8 cellular contexts compared by ENCODE assay signal in genomic region chrX:24027086-24027485, GRCh38. TPM values are rescaled to one million over a fixed set of nuclear protein-coding genes. Genes with fewer than 3 reads are reported as not detected.
A peak's percentile ranks its signal among the peaks of the same experiment; 100 is the strongest.
DNase-seq lines count a peak whose midpoint lies in the region; ATAC-seq, FAIRE-seq and TF ChIP-seq lines count a peak whose summit lies in the region.

TSS of gene KLHL15 (minus strand) at chrX:24027186. CDS start at chrX:24006693, 20,493 bp downstream.

- CTCF ChIA-PET in SK-N-SH (lab: Yijun Ruan, JAX) = interaction anchor here (3.7 kb wide), 1 partner anchor 28 kb away, joined by 18 read pairs; the partner anchor contains the start of gene EIF2S3

- WGBS in SK-N-SH (ENCODE audit: low lambda C conversion rate) = 47% methylated on average over 7 of the region's 7 CpGs

- H3K4me2 ChIP-seq in SK-N-SH (peak within 1 kb of the TSS; percentile 73), keratinocyte (ENCODE audit: control insufficient read depth, extremely low read depth, insufficient read depth, low read depth, low read length) (peak within 1 kb of the TSS; percentile 82)

- DNase-seq in SK-N-SH = no peak
- DNase-seq in activated naive CD8-positive, alpha-beta T cell treated with anti-CD3 and anti-CD28 coated beads, Interleukin-2, amount 10 ng/mL, durations not matched to agents 7 days and 5 days = no peak
- DNase-seq in keratinocyte (ENCODE audit: low read depth, low spot score) = no peak
- DNase-seq in substantia nigra (lab: John Stamatoyannopoulos, UW) = no peak
- no peak for DNase-seq in KBM-7
- no peak for DNase-seq in activated CD8-positive, alpha-beta memory T cell treated with anti-CD3 and anti-CD28 coated beads, Interleukin-2, amount 50 U/mL, for 4 hours

- peak within 1 kb of the TSS; percentile 74 for H3K4me3 Mint-ChIP-seq in activated naive CD8-positive, alpha-beta T cell treated with anti-CD3 and anti-CD28 coated beads, Interleukin-2, amount 10 ng/mL, durations not matched to agents 7 days and 5 days

- ATAC-seq in SK-N-SH treated with all-trans-retinoic acid at 6 μM for 48 hours (no peak), GM18873 (IDR thresholded peaks at IDR 0.05; ENCODE audit: low FRiP score, unreplicated experiment) (no peak)
- no peak for ATAC-seq in activated naive CD8-positive, alpha-beta T cell treated with anti-CD3 and anti-CD28 coated beads, Interleukin-2, amount 10 ng/mL, durations not matched to agents 7 days and 5 days (ENCODE audit: low read depth)

- H3K79me2 ChIP-seq in SK-N-SH (ENCODE audit: insufficient read depth) (peaks cover 28% of the 10 kb centered on the region), keratinocyte (ENCODE audit: control insufficient read depth, insufficient read depth, low read length) (peaks cover 16% of the 10 kb centered on the region)

- H2AFZ ChIP-seq in SK-N-SH (ENCODE audit: low read depth) (peak within 1 kb of the TSS; percentile 7; the same call in 1 of the 2 replicates), keratinocyte (ENCODE audit: control insufficient read depth, low read length) (peak within 1 kb of the TSS; percentile 81)

- peaks cover 10% of the 10 kb centered on the region for H3F3A ChIP-seq in SK-N-SH (replicated peaks; ENCODE audit: insufficient read depth)

- in situ Hi-C loops in KBM-7 (cut with MboI; ENCODE audit: low pct_unique_long_range_greater_than_20kb, low sequenced_read_pairs) = no loop called here

- H3K9me3 ChIP-seq in SK-N-SH (no peaks in the 10 kb centered on the region), keratinocyte (ENCODE audit: control insufficient read depth, low read depth, low read length) (no peaks in the 10 kb centered on the region)

- H3K27me3 ChIP-seq in SK-N-SH (ENCODE audit: insufficient read depth) (no peaks in the 10 kb centered on the region), keratinocyte (ENCODE audit: control insufficient read depth, extremely low read depth, insufficient read depth, low read length) (no peaks in the 10 kb centered on the region)

- no peaks in the 10 kb centered on the region for H3K9me1 ChIP-seq in keratinocyte (ENCODE audit: control insufficient read depth, extremely low read depth, insufficient read depth, low read length)

- no peak for TF ChIP-seq EP300 in SK-N-SH (IDR thresholded peaks at IDR 0.05; ENCODE audit: borderline replicate concordance in 1 of 2, low read depth in 1 of 2, low read length in 1 of 2)

- H3K27ac Mint-ChIP-seq in activated naive CD8-positive, alpha-beta T cell treated with anti-CD3 and anti-CD28 coated beads, Interleukin-2, amount 10 ng/mL, durations not matched to agents 7 days and 5 days = peak within 1 kb of the TSS; percentile 84

- POLR2A ChIA-PET in SK-N-SH (lab: Yijun Ruan, JAX) = interaction anchor here (2.3 kb wide), 1 partner anchor 27 kb away, joined by 25 read pairs; the partner anchor contains the start of gene EIF2S3
- POLR2A ChIA-PET in activated naive CD8-positive, alpha-beta T cell treated with anti-CD3 and anti-CD28 coated beads, Interleukin-2, amount 10 ng/mL, durations not matched to agents 7 days and 5 days (lab: Charles Lee) = interaction anchor here (0.6 to 2.3 kb wide), 3 partner anchors 9 to 244 kb away, joined by 3 to 15 read pairs (median 5); partner anchors contain the start of gene SAT1

- peaks cover 1% of the 10 kb centered on the region for H3K4me1 Mint-ChIP-seq in activated naive CD8-positive, alpha-beta T cell treated with anti-CD3 and anti-CD28 coated beads, Interleukin-2, amount 10 ng/mL, durations not matched to agents 7 days and 5 days

- no peak for TF ChIP-seq RAD21 in SK-N-SH (IDR thresholded peaks at IDR 0.05; ENCODE audit: low read length)

- H3K36me3 Mint-ChIP-seq in activated naive CD8-positive, alpha-beta T cell treated with anti-CD3 and anti-CD28 coated beads, Interleukin-2, amount 10 ng/mL, durations not matched to agents 7 days and 5 days = peaks cover 3% of the 10 kb centered on the region

- no peaks in the 10 kb centered on the region for H3K9me2 ChIP-seq in SK-N-SH

- H3K27ac ChIP-seq in SK-N-SH (ENCODE audit: low read depth in 2 of 2, low read length in 1 of 2) (peak within 1 kb of the TSS; percentile 91 to 94), keratinocyte (ENCODE audit: control insufficient read depth, insufficient read depth, low read length) (peak within 1 kb of the TSS; percentile 87), substantia nigra (ENCODE audit: low read depth, low read length, poor library complexity, severe bottlenecking) (peak within 1 kb of the TSS; percentile 84)

- H3K9me3 Mint-ChIP-seq in activated naive CD8-positive, alpha-beta T cell treated with anti-CD3 and anti-CD28 coated beads, Interleukin-2, amount 10 ng/mL, durations not matched to agents 7 days and 5 days = no peaks in the 10 kb centered on the region

- H3K4me1 ChIP-seq in SK-N-SH (ENCODE audit: control insufficient read depth in 1 of 2, insufficient read depth in 2 of 2, low read depth in 1 of 2, low read length in 1 of 2) = no peaks in the 10 kb centered on the region
- no peaks in the 10 kb centered on the region for H3K4me1 ChIP-seq in keratinocyte (ENCODE audit: control insufficient read depth, extremely low read depth, insufficient read depth, low read length)

- H4K20me1 ChIP-seq in SK-N-SH (ENCODE audit: insufficient read depth) = no peaks in the 10 kb centered on the region
- H4K20me1 ChIP-seq in keratinocyte (ENCODE audit: control insufficient read depth, extremely low read depth, insufficient read depth, low read length) = no peaks in the 10 kb centered on the region

- H3K9ac ChIP-seq in SK-N-SH (peak within 1 kb of the TSS; percentile 93), keratinocyte (ENCODE audit: control insufficient read depth, extremely low read depth, insufficient read depth, low read length) (peak within 1 kb of the TSS; percentile 92)

- no peak for FAIRE-seq in keratinocyte (lab: Jason Lieb, UNC)

- no peaks in the 10 kb centered on the region for H3K36me3 ChIP-seq in SK-N-SH (replicated peaks in 1 of 2; ENCODE audit: control insufficient read depth in 1 of 2, insufficient read depth in 2 of 2, low read length in 1 of 2)
- H3K36me3 ChIP-seq in keratinocyte (ENCODE audit: control insufficient read depth in 2 of 2, extremely low read depth in 1 of 2, insufficient read depth in 2 of 2, low read length in 2 of 2) = no peaks in the 10 kb centered on the region

- TF ChIP-seq CTCF in SK-N-SH (IDR thresholded peaks at IDR 0.05) (no peak), keratinocyte (optimal IDR thresholded peaks at IDR 0.05 in 1 of 3, IDR thresholded peaks at IDR 0.05 in 1 of 3, conservative IDR thresholded peaks at IDR 0.05 in 1 of 3; ENCODE audit: extremely low read depth in 1 of 3, insufficient read depth in 2 of 3, low read length in 3 of 3) (no peak)

- peak within 1 kb of the TSS; percentile 58 to 67 for H3K4me3 ChIP-seq in SK-N-SH (ENCODE audit: low read depth in 2 of 2, low read length in 1 of 2)
- H3K4me3 ChIP-seq in keratinocyte (ENCODE audit: control insufficient read depth in 2 of 3, extremely low read depth in 1 of 3, insufficient read depth in 2 of 3, low read depth in 1 of 3, low read length in 3 of 3) = peak within 1 kb of the TSS; percentile 70 to 79 (median 72)

- H3K27me3 Mint-ChIP-seq in activated naive CD8-positive, alpha-beta T cell treated with anti-CD3 and anti-CD28 coated beads, Interleukin-2, amount 10 ng/mL, durations not matched to agents 7 days and 5 days = no peaks in the 10 kb centered on the region

- dilution Hi-C loops in keratinocyte (cut with MboI; ENCODE audit: extremely low pct_ligation_motif_present, low sequenced_read_pairs) = no loop called here

TF ChIP-seq in SK-N-SH, 30 proteins besides CTCF, POLR2A, EP300 and RAD21:
- TF ChIP-seq RXRA (IDR thresholded peaks at IDR 0.05; ENCODE audit: borderline replicate concordance, low read depth) = no peak

TF ChIP-seq in SK-N-SH treated with all-trans-retinoic acid at 6 μM for 48 hours, 23 proteins besides CTCF, POLR2A, EP300 and RAD21 (continues in another document):
- TF ChIP-seq ZC3H10 (CRISPR knock-in tag; IDR thresholded peaks at IDR 0.05) (no peak), CREB5 (CRISPR knock-in tag; IDR thresholded peaks at IDR 0.05; ENCODE audit: low read depth) (no peak)

RNA-seq across cellular contexts. Expression of gene KLHL15, which starts in this region (rescaled TPM):
- polyA plus RNA-seq in SK-N-SH (2012; rRNA removed) (2.4 and 3.8 TPM in 2 replicates), keratinocyte (1.9 to 3.4 TPM (median 2.2 TPM) in 3 replicates)
- 2.6 and 4.1 TPM in 2 replicates for polyA plus RNA-seq in SK-N-SH (2012; cell fraction: cytosol; rRNA removed)
- 2.1 and 7.3 TPM in 2 replicates for polyA plus RNA-seq in SK-N-SH (2012; cell fraction: nucleus; rRNA removed)
- total RNA-seq in activated naive CD8-positive, alpha-beta T cell treated with anti-CD3 and anti-CD28 coated beads, Interleukin-2, amount 10 ng/mL, durations not matched to agents 7 days and 5 days = 10 to 100 TPM; 12.2 to 14.3 TPM
- polyA plus RNA-seq in keratinocyte (2011; ENCODE audit: low read depth) = 0.91 TPM
- polyA plus RNA-seq in keratinocyte (2011; cell fraction: cytosol; rRNA removed) = 0.90 and 1.5 TPM in 2 replicates
- 2.3 and 3.4 TPM in 2 replicates for polyA plus RNA-seq in keratinocyte (2011; cell fraction: nucleus; rRNA removed)
- polyA plus RNA-seq in keratinocyte (2012; ENCODE audit: low replicate concordance) = 1.6 TPM in 2 replicates
- 1.0 to 6.3 TPM (median 2.5 TPM) in 3 replicates for polyA minus RNA-seq in keratinocyte
- 2.5 TPM for polyA minus RNA-seq in keratinocyte (2011; cell fraction: cytosol; rRNA and poly(A)+ RNA removed)
- 3.8 and 5.9 TPM in 2 replicates for polyA minus RNA-seq in keratinocyte (2011; cell fraction: nucleus; rRNA and poly(A)+ RNA removed)
